In the genomic region with DNA sequence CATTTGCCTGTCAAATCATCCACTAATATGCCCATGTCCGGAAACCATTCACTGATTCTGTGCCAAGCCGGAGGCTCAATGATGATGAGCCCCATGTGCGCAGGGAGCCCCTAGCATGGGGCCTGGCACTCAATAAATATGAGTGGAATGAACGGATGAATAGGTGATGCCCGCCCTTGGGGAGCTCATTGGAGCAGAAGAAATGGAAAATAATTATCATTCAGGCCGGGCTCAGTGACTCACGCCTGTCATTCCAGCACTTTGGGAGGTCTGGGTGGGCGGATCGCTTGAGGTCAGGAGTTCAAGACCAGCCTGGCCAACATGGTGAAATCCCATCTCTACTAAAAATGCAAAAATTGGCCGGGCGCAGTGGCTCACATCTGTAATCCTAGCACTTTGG, we compare ENCODE assay signal across 1 cellular context.
TF ChIP-seq lines count a peak whose summit lies in the region.

No MANE protein-coding gene starts in this region.

TF ChIP-seq in GM23338, 12 proteins besides CTCF, POLR2A, EP300 and RAD21 (continued from another document):
- TF ChIP-seq, protein P1, sequence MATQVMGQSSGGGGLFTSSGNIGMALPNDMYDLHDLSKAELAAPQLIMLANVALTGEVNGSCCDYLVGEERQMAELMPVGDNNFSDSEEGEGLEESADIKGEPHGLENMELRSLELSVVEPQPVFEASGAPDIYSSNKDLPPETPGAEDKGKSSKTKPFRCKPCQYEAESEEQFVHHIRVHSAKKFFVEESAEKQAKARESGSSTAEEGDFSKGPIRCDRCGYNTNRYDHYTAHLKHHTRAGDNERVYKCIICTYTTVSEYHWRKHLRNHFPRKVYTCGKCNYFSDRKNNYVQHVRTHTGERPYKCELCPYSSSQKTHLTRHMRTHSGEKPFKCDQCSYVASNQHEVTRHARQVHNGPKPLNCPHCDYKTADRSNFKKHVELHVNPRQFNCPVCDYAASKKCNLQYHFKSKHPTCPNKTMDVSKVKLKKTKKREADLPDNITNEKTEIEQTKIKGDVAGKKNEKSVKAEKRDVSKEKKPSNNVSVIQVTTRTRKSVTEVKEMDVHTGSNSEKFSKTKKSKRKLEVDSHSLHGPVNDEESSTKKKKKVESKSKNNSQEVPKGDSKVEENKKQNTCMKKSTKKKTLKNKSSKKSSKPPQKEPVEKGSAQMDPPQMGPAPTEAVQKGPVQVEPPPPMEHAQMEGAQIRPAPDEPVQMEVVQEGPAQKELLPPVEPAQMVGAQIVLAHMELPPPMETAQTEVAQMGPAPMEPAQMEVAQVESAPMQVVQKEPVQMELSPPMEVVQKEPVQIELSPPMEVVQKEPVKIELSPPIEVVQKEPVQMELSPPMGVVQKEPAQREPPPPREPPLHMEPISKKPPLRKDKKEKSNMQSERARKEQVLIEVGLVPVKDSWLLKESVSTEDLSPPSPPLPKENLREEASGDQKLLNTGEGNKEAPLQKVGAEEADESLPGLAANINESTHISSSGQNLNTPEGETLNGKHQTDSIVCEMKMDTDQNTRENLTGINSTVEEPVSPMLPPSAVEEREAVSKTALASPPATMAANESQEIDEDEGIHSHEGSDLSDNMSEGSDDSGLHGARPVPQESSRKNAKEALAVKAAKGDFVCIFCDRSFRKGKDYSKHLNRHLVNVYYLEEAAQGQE (IDR thresholded peaks at IDR 0.05; ENCODE audit: unreplicated experiment): no peak
- TF ChIP-seq ZNF114 (CRISPR knock-in tag; IDR thresholded peaks at IDR 0.05) (no peak), STAT1 (IDR thresholded peaks at IDR 0.05; ENCODE audit: unreplicated experiment) (no peak), JUNB (IDR thresholded peaks at IDR 0.05; ENCODE audit: unreplicated experiment) (no peak)
- TF ChIP-seq, protein P2, sequence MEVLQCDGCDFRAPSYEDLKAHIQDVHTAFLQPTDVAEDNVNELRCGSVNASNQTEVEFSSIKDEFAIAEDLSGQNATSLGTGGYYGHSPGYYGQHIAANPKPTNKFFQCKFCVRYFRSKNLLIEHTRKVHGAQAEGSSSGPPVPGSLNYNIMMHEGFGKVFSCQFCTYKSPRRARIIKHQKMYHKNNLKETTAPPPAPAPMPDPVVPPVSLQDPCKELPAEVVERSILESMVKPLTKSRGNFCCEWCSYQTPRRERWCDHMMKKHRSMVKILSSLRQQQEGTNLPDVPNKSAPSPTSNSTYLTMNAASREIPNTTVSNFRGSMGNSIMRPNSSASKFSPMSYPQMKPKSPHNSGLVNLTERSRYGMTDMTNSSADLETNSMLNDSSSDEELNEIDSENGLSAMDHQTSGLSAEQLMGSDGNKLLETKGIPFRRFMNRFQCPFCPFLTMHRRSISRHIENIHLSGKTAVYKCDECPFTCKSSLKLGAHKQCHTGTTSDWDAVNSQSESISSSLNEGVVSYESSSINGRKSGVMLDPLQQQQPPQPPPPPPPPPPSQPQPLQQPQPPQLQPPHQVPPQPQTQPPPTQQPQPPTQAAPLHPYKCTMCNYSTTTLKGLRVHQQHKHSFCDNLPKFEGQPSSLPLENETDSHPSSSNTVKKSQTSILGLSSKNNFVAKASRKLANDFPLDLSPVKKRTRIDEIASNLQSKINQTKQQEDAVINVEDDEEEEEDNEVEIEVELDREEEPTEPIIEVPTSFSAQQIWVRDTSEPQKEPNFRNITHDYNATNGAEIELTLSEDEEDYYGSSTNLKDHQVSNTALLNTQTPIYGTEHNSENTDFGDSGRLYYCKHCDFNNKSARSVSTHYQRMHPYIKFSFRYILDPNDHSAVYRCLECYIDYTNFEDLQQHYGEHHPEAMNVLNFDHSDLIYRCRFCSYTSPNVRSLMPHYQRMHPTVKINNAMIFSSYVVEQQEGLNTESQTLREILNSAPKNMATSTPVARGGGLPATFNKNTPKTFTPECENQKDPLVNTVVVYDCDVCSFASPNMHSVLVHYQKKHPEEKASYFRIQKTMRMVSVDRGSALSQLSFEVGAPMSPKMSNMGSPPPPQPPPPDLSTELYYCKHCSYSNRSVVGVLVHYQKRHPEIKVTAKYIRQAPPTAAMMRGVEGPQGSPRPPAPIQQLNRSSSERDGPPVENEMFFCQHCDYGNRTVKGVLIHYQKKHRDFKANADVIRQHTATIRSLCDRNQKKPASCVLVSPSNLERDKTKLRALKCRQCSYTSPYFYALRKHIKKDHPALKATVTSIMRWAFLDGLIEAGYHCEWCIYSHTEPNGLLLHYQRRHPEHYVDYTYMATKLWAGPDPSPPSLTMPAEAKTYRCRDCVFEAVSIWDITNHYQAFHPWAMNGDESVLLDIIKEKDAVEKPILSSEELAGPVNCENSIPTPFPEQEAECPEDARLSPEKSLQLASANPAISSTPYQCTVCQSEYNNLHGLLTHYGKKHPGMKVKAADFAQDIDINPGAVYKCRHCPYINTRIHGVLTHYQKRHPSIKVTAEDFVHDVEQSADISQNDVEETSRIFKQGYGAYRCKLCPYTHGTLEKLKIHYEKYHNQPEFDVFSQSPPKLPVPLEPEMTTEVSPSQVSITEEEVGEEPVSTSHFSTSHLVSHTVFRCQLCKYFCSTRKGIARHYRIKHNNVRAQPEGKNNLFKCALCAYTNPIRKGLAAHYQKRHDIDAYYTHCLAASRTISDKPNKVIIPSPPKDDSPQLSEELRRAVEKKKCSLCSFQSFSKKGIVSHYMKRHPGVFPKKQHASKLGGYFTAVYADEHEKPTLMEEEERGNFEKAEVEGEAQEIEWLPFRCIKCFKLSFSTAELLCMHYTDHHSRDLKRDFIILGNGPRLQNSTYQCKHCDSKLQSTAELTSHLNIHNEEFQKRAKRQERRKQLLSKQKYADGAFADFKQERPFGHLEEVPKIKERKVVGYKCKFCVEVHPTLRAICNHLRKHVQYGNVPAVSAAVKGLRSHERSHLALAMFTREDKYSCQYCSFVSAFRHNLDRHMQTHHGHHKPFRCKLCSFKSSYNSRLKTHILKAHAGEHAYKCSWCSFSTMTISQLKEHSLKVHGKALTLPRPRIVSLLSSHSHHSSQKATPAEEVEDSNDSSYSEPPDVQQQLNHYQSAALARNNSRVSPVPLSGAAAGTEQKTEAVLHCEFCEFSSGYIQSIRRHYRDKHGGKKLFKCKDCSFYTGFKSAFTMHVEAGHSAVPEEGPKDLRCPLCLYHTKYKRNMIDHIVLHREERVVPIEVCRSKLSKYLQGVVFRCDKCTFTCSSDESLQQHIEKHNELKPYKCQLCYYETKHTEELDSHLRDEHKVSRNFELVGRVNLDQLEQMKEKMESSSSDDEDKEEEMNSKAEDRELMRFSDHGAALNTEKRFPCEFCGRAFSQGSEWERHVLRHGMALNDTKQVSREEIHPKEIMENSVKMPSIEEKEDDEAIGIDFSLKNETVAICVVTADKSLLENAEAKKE (CRISPR knock-in tag; IDR thresholded peaks at IDR 0.05): no peak
